In the genomic region with DNA sequence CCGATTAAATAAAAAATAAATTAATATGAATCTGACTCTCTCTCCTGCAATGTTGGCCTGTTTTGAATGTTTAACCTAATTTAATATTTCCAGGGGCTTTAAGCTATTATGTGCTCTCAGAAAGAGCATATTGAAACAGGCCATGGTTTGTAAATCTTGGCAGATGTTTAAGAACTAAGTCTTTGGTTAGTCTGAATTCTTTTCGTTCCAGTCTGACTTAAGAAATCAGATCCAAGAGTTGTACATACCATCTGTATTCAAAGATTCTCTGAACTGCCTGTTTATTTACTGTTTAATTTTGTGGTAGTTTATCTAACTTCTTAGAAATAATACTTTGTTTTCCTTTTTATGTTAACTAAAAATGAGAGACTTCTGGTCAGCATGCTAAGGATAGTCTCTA, we compare ENCODE assay signal across 19 cellular contexts.
A peak's percentile ranks its signal among the peaks of the same experiment; 100 is the strongest.
DNase-seq lines count a peak whose midpoint lies in the region; ATAC-seq, FAIRE-seq and TF ChIP-seq lines count a peak whose summit lies in the region.
"Had no signal": no experiment of that assay in that cellular context is flagged by ENCODE, and none has a peak within 500 bp of the region (broad histone marks: within the 10 kb centered on the region; RNA-seq: fewer than 3 reads in every experiment).

No MANE protein-coding gene starts in this region.

- peaks cover 2% of the 10 kb centered on the region for H3K4me1 ChIP-seq in fibroblast of lung (ENCODE audit: control insufficient read depth, extremely low read depth, insufficient read depth, low read length)
- no peaks in the 10 kb centered on the region for H3K4me1 ChIP-seq in osteoblast (ENCODE audit: insufficient read depth, low read length)
- H3K4me1 ChIP-seq: psoas muscle had no signal

- TF ChIP-seq CTCF in WI38 (IDR thresholded peaks at IDR 0.05; ENCODE audit: low read depth, low read length), result no peak
- no peak for TF ChIP-seq CTCF in fibroblast of lung (conservative IDR thresholded peaks at IDR 0.05 in 1 of 2, IDR thresholded peaks at IDR 0.05 in 1 of 2; ENCODE audit: low read depth in 1 of 2, low read length in 2 of 2)
- TF ChIP-seq CTCF in osteoblast (IDR thresholded peaks at IDR 0.05; ENCODE audit: extremely low read depth, low read depth, low read length), result no peak
- TF ChIP-seq CTCF in D721Med (IDR thresholded peaks at IDR 0.05; ENCODE audit: insufficient read depth, missing control alignments), result no peak

- FAIRE-seq in D721Med (lab: Jason Lieb, UNC), result no peak
- FAIRE-seq: A204.1 had no signal

- peak overlapping the region; percentile 87 for H3K4me2 ChIP-seq in fibroblast of lung (ENCODE audit: extremely low read depth, insufficient read depth, low read length)
- peak overlapping the region; percentile 47 for H3K4me2 ChIP-seq in osteoblast (ENCODE audit: insufficient read depth, low read length)
- H3K4me2 ChIP-seq: neural progenitor cell had no signal

- H3K9me3 ChIP-seq in fibroblast of lung (ENCODE audit: control insufficient read depth, insufficient read depth, low read depth, low read length), result no peaks in the 10 kb centered on the region
- H3K9me3 ChIP-seq in osteoblast (ENCODE audit: low read depth, low read length), result no peaks in the 10 kb centered on the region
- H3K9me3 ChIP-seq: psoas muscle had no signal

- H3K4me3 ChIP-seq in WI38 (ENCODE audit: low read depth, low read length), result peak overlapping the region; percentile 50
- peak overlapping the region in 3 of 4 experiments; percentile 30 to 51 (median 32) for H3K4me3 ChIP-seq in fibroblast of lung (replicated peaks in 1 of 4; ENCODE audit: control extremely low read depth in 1 of 4, insufficient read depth in 1 of 4, low read depth in 3 of 4, low read length in 4 of 4)
- H3K4me3 ChIP-seq in osteoblast (ENCODE audit: insufficient read depth, low read length), result no peak overlapping the region
- H3K4me3 ChIP-seq: neural progenitor cell, psoas muscle had no signal

- no peak for ATAC-seq in left lobe of liver

- DNase-seq in AG08395 (ENCODE audit: low spot score), result peak; percentile 59
- DNase-seq in fibroblast of lung (ENCODE audit: low read depth in 2 of 2), result peak; percentile 70 to 84
- no peak for DNase-seq in osteoblast (ENCODE audit: insufficient read length, low spot score, missing footprints)
- DNase-seq in GM19240 (ENCODE audit: insufficient read length, low spot score), result no peak
- no peak for DNase-seq in left lobe of liver (ENCODE audit: low spot score)
- no peak for DNase-seq in D721Med (ENCODE audit: insufficient read length, low spot score)
- no peak for DNase-seq in central memory CD4-positive, alpha-beta T cell
- DNase-seq: activated CD4-positive, alpha-beta T cell treated with anti-CD3 and anti-CD28 coated beads, Interleukin-2, amount 10 ng/mL, durations not matched to agents 24 days and 14 days; activated CD8-positive, alpha-beta memory T cell treated with anti-CD3 and anti-CD28 coated beads, Interleukin-2, amount 50 U/mL, for 48 hours; CD8-positive, alpha-beta memory T cell; H7; kidney glomerular epithelial cell; MM.1S; NCI-H187 treated with DMSO at 0.1 percent for 48 hours; NCI-H446 treated with DMSO at 0.1 percent for 48 hours; psoas muscle had no signal

- peak overlapping the region; percentile 40 for H3K9ac ChIP-seq in fibroblast of lung (ENCODE audit: insufficient read depth, low read length)
- H3K9ac ChIP-seq: neural progenitor cell had no signal

- H3K36me3 ChIP-seq in fibroblast of lung (ENCODE audit: control insufficient read depth, insufficient read depth, low read length), result no peaks in the 10 kb centered on the region
- no peaks in the 10 kb centered on the region for H3K36me3 ChIP-seq in osteoblast (ENCODE audit: insufficient read depth, low read length)
- H3K36me3 ChIP-seq: neural progenitor cell had no signal

- H4K20me1 ChIP-seq in fibroblast of lung (ENCODE audit: control insufficient read depth, extremely low read depth, insufficient read depth, low read length) (no peaks in the 10 kb centered on the region), osteoblast (ENCODE audit: insufficient read depth, low read length) (no peaks in the 10 kb centered on the region)

- H3K79me2 ChIP-seq in fibroblast of lung (ENCODE audit: control insufficient read depth, insufficient read depth, low read length) (no peaks in the 10 kb centered on the region), osteoblast (ENCODE audit: insufficient read depth, low read length) (no peaks in the 10 kb centered on the region)

- H3K27me3 ChIP-seq in fibroblast of lung (ENCODE audit: control insufficient read depth, insufficient read depth, low read length) (no peaks in the 10 kb centered on the region), osteoblast (ENCODE audit: insufficient read depth, low read length) (no peaks in the 10 kb centered on the region)
- H3K27me3 ChIP-seq: neural progenitor cell had no signal

- H2AFZ ChIP-seq in fibroblast of lung (ENCODE audit: low read length) (no peak overlapping the region), osteoblast (ENCODE audit: low read length) (no peak overlapping the region)
- H2AFZ ChIP-seq: neural progenitor cell had no signal

- H3K27ac ChIP-seq in fibroblast of lung (ENCODE audit: insufficient read depth, low read length), result peak overlapping the region; percentile 49
- H3K27ac ChIP-seq in osteoblast (ENCODE audit: low read depth, low read length), result peak overlapping the region; percentile 4
- H3K27ac ChIP-seq: neural progenitor cell, psoas muscle had no signal

Comparison
In these comparisons a context has a peak if more than half of its experiments do, and no peak if none do; other contexts are left out.
1. DNase-seq: peak in AG08395 (single experiment) and fibroblast of lung (2 of 2); none in osteoblast (single experiment), GM19240 (single experiment), left lobe of liver (single experiment), D721Med (single experiment) and central memory CD4-positive, alpha-beta T cell (single experiment).